19 cellular contexts compared by ENCODE assay signal in genomic region chr9:115687356-115687755, GRCh38.
DNase-seq lines count a peak whose midpoint lies in the region; ATAC-seq and TF ChIP-seq lines count a peak whose summit lies in the region.
"Had no signal": no experiment of that assay in that cellular context is flagged by ENCODE, and none has a peak within 500 bp of the region (broad histone marks: within the 10 kb centered on the region; RNA-seq: fewer than 3 reads in every experiment).

No MANE protein-coding gene starts in this region.

- no peak overlapping the region for H3K9ac ChIP-seq in SK-N-SH
- H3K9ac ChIP-seq: BLaER1 treated with 17β-estradiol and CSF1 and Interleukin-3, amounts not matched to agents 10 nM and 100 nM had no signal

- no peak for TF ChIP-seq RAD21 in SK-N-SH (IDR thresholded peaks at IDR 0.05; ENCODE audit: low read length)

- peaks cover 0 to 18% of the 10 kb centered on the region in 2 experiments for H3K36me3 ChIP-seq in SK-N-SH (replicated peaks in 1 of 2; ENCODE audit: control insufficient read depth in 1 of 2, insufficient read depth in 2 of 2, low read length in 1 of 2)
- H3K36me3 ChIP-seq: BLaER1 treated with 17β-estradiol and CSF1 and Interleukin-3, amounts not matched to agents 10 nM and 100 nM had no signal

- H3K4me1 ChIP-seq in SK-N-SH (ENCODE audit: control insufficient read depth in 1 of 2, insufficient read depth in 2 of 2, low read depth in 1 of 2, low read length in 1 of 2): peaks cover 3 to 21% of the 10 kb centered on the region in 2 experiments; a peak in 2 of 4 replicates

- DNase-seq in SK-N-SH (no peak), ELR (ENCODE audit: low read depth) (peak; percentile 18), RPMI7951 (ENCODE audit: low read depth) (peak; percentile 20), epithelial cell of prostate (ENCODE audit: low read depth, low spot score) (no peak), CD1c-positive myeloid dendritic cell (ENCODE audit: extremely low spot score) (no peak)
- DNase-seq: CD4-positive, CD25-positive, alpha-beta regulatory T cell; CD8-positive, alpha-beta memory T cell; COR-L47; DMS 273 treated with DMSO at 0.1 percent for 48 hours; DMS53; DND-41; EL; H9 had no signal

- POLR2A ChIA-PET in SK-N-SH (lab: Yijun Ruan, JAX): no interaction called here

- ATAC-seq in SK-N-SH treated with all-trans-retinoic acid at 6 μM for 48 hours: no peak
- no peak for ATAC-seq in GM21717 (IDR thresholded peaks at IDR 0.05; ENCODE audit: unreplicated experiment)
- no peak for ATAC-seq in GM19023 (IDR thresholded peaks at IDR 0.05; ENCODE audit: unreplicated experiment)
- ATAC-seq: HepG2 had no signal

- H3K4me3 ChIP-seq in SK-N-SH (ENCODE audit: low read depth in 2 of 2, low read length in 1 of 2): no peak overlapping the region
- H3K4me3 ChIP-seq: BLaER1 treated with 17β-estradiol and CSF1 and Interleukin-3, amounts not matched to agents 10 nM and 100 nM had no signal

- H3K4me2 ChIP-seq in SK-N-SH: no peak overlapping the region
- H3K4me2 ChIP-seq: BLaER1 treated with 17β-estradiol and CSF1 and Interleukin-3, amounts not matched to agents 10 nM and 100 nM had no signal

- H2AFZ ChIP-seq in SK-N-SH (ENCODE audit: low read depth): no peak overlapping the region

- peaks cover 12% of the 10 kb centered on the region for H3K9me3 ChIP-seq in SK-N-SH

- 75% methylated on average over 3 of the region's 3 CpGs for WGBS in SK-N-SH (ENCODE audit: low lambda C conversion rate)

- no peaks in the 10 kb centered on the region for H4K20me1 ChIP-seq in SK-N-SH (ENCODE audit: insufficient read depth)
- H4K20me1 ChIP-seq: BLaER1 treated with 17β-estradiol and CSF1 and Interleukin-3, amounts not matched to agents 10 nM and 100 nM had no signal

- CTCF ChIA-PET in SK-N-SH (lab: Yijun Ruan, JAX): interaction anchor here (1.0 kb wide), 1 partner anchor 94 kb away, joined by 3 read pairs; no protein-coding TSS in a partner anchor

- no peaks in the 10 kb centered on the region for H3K79me2 ChIP-seq in SK-N-SH (ENCODE audit: insufficient read depth)

- no peak for TF ChIP-seq EP300 in SK-N-SH (IDR thresholded peaks at IDR 0.05; ENCODE audit: borderline replicate concordance in 1 of 2, low read depth in 1 of 2, low read length in 1 of 2)

- peaks cover 41% of the 10 kb centered on the region for H3F3A ChIP-seq in SK-N-SH (replicated peaks; ENCODE audit: insufficient read depth)

- no peaks in the 10 kb centered on the region for H3K9me2 ChIP-seq in SK-N-SH

- H3K27ac ChIP-seq in SK-N-SH (ENCODE audit: low read depth in 2 of 2, low read length in 1 of 2) (peak overlapping the region; percentile 39 to 100; a peak in 1 of 4 replicates), epithelial cell of prostate (peak overlapping the region; percentile 7)
- H3K27ac ChIP-seq: 22Rv1; BLaER1 treated with 17β-estradiol and CSF1 and Interleukin-3, amounts not matched to agents 10 nM and 100 nM had no signal

- no peaks in the 10 kb centered on the region for H3K27me3 ChIP-seq in SK-N-SH (ENCODE audit: insufficient read depth)
- H3K27me3 ChIP-seq: BLaER1 treated with 17β-estradiol and CSF1 and Interleukin-3, amounts not matched to agents 10 nM and 100 nM had no signal

- TF ChIP-seq CTCF in SK-N-SH (IDR thresholded peaks at IDR 0.05): no peak

TF ChIP-seq in SK-N-SH, 30 proteins besides CTCF, POLR2A, EP300 and RAD21 (continues in another document):
- TF ChIP-seq, protein P1, sequence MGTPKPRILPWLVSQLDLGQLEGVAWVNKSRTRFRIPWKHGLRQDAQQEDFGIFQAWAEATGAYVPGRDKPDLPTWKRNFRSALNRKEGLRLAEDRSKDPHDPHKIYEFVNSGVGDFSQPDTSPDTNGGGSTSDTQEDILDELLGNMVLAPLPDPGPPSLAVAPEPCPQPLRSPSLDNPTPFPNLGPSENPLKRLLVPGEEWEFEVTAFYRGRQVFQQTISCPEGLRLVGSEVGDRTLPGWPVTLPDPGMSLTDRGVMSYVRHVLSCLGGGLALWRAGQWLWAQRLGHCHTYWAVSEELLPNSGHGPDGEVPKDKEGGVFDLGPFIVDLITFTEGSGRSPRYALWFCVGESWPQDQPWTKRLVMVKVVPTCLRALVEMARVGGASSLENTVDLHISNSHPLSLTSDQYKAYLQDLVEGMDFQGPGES (IDR thresholded peaks at IDR 0.05; ENCODE audit: low read depth, low read length): no peak
- TF ChIP-seq YY1 (IDR thresholded peaks at IDR 0.05; ENCODE audit: low read depth) (no peak), GATA2 (CRISPR knock-in tag; IDR thresholded peaks at IDR 0.05) (no peak), FOXM1 (IDR thresholded peaks at IDR 0.05; ENCODE audit: low read depth) (no peak), RFX5 (IDR thresholded peaks at IDR 0.05; ENCODE audit: low read length) (no peak)
- TF ChIP-seq, protein P2, sequence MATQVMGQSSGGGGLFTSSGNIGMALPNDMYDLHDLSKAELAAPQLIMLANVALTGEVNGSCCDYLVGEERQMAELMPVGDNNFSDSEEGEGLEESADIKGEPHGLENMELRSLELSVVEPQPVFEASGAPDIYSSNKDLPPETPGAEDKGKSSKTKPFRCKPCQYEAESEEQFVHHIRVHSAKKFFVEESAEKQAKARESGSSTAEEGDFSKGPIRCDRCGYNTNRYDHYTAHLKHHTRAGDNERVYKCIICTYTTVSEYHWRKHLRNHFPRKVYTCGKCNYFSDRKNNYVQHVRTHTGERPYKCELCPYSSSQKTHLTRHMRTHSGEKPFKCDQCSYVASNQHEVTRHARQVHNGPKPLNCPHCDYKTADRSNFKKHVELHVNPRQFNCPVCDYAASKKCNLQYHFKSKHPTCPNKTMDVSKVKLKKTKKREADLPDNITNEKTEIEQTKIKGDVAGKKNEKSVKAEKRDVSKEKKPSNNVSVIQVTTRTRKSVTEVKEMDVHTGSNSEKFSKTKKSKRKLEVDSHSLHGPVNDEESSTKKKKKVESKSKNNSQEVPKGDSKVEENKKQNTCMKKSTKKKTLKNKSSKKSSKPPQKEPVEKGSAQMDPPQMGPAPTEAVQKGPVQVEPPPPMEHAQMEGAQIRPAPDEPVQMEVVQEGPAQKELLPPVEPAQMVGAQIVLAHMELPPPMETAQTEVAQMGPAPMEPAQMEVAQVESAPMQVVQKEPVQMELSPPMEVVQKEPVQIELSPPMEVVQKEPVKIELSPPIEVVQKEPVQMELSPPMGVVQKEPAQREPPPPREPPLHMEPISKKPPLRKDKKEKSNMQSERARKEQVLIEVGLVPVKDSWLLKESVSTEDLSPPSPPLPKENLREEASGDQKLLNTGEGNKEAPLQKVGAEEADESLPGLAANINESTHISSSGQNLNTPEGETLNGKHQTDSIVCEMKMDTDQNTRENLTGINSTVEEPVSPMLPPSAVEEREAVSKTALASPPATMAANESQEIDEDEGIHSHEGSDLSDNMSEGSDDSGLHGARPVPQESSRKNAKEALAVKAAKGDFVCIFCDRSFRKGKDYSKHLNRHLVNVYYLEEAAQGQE (IDR thresholded peaks at IDR 0.05; ENCODE audit: low read depth, low read length): no peak

TF ChIP-seq in SK-N-SH treated with all-trans-retinoic acid at 6 μM for 48 hours, 23 proteins besides CTCF, POLR2A, EP300 and RAD21:
- TF ChIP-seq ISL1 (CRISPR knock-in tag; IDR thresholded peaks at IDR 0.05) (no peak), ARNTL (CRISPR knock-in tag; IDR thresholded peaks at IDR 0.05; ENCODE audit: borderline replicate concordance, low read depth) (no peak), ZC3H10 (CRISPR knock-in tag; IDR thresholded peaks at IDR 0.05) (no peak), BACH2 (CRISPR knock-in tag; IDR thresholded peaks at IDR 0.05; ENCODE audit: borderline replicate concordance) (no peak), ZFP3 (CRISPR knock-in tag; IDR thresholded peaks at IDR 0.05) (no peak), ZNF565 (CRISPR knock-in tag; conservative IDR thresholded peaks at IDR 0.05; ENCODE audit: low read depth) (no peak), PPARA (CRISPR knock-in tag; IDR thresholded peaks at IDR 0.05; ENCODE audit: borderline replicate concordance) (no peak), GLIS3 (CRISPR knock-in tag; IDR thresholded peaks at IDR 0.05) (no peak), ESRRG (CRISPR knock-in tag; IDR thresholded peaks at IDR 0.05) (no peak), TCF4 (CRISPR knock-in tag; IDR thresholded peaks at IDR 0.05; ENCODE audit: borderline replicate concordance) (no peak)
- TF ChIP-seq, protein P3, sequence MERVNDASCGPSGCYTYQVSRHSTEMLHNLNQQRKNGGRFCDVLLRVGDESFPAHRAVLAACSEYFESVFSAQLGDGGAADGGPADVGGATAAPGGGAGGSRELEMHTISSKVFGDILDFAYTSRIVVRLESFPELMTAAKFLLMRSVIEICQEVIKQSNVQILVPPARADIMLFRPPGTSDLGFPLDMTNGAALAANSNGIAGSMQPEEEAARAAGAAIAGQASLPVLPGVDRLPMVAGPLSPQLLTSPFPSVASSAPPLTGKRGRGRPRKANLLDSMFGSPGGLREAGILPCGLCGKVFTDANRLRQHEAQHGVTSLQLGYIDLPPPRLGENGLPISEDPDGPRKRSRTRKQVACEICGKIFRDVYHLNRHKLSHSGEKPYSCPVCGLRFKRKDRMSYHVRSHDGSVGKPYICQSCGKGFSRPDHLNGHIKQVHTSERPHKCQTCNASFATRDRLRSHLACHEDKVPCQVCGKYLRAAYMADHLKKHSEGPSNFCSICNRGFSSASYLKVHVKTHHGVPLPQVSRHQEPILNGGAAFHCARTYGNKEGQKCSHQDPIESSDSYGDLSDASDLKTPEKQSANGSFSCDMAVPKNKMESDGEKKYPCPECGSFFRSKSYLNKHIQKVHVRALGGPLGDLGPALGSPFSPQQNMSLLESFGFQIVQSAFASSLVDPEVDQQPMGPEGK (CRISPR knock-in tag; IDR thresholded peaks at IDR 0.05; ENCODE audit: borderline replicate concordance): no peak
TF ChIP-seq in SK-N-SH treated with all-trans-retinoic acid at 6 μM for 48 hours: peak in this region for 0.

Comparison
In these comparisons a context has a peak if more than half of its experiments do, and no peak if none do; other contexts are left out.
1. DNase-seq: peak in ELR (single experiment) and RPMI7951 (single experiment); none in SK-N-SH (single experiment), epithelial cell of prostate (single experiment) and CD1c-positive myeloid dendritic cell (single experiment).